In the genomic region with DNA sequence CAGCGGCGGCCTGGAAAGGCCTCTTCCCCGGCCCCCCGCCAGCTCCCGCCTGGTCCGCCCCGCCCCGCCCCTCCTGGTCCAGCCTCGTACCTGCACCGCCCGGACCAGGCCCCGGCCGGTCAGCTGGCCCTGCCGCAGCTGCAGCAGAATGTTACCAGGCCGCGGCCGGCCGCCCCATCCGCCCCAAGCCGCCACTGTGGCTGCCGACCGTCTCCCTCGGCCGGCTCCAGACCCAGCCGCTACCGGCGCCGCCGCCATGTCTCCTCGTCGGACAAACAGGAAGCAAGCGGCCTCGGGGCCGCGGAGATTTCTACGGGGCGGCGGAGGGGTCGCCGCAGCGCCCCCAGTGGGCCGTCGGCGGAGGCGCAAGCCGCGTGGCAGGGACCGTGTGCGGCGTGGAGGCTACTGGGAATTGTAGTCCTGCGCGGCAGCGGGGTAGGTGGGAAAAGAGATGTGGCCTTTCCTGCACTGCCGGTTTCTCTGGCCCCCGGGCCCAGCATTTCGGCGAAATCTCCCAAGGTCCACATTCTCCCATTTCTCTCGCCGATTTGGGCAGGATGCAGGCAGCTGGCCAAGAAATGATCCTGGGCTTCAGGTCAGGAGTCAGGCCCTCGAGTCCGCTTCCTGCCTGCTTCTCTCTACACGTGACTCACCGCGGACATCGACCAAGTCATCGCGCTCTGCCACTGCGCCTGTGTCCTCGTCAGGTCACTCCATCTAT, we compare ENCODE assay signal across 1 cellular context.
TF ChIP-seq lines count a peak whose summit lies in the region.

A gene with protein sequence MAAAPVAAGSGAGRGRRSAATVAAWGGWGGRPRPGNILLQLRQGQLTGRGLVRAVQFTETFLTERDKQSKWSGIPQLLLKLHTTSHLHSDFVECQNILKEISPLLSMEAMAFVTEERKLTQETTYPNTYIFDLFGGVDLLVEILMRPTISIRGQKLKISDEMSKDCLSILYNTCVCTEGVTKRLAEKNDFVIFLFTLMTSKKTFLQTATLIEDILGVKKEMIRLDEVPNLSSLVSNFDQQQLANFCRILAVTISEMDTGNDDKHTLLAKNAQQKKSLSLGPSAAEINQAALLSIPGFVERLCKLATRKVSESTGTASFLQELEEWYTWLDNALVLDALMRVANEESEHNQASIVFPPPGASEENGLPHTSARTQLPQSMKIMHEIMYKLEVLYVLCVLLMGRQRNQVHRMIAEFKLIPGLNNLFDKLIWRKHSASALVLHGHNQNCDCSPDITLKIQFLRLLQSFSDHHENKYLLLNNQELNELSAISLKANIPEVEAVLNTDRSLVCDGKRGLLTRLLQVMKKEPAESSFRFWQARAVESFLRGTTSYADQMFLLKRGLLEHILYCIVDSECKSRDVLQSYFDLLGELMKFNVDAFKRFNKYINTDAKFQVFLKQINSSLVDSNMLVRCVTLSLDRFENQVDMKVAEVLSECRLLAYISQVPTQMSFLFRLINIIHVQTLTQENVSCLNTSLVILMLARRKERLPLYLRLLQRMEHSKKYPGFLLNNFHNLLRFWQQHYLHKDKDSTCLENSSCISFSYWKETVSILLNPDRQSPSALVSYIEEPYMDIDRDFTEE (minus strand): TSS at position 284 of the 721 bp plus-strand sequence. CDS start 26 bp downstream, at position 258.

TF ChIP-seq in GM12878, 131 proteins besides CTCF, POLR2A, EP300 and RAD21 (continued from another document and continues in another):
- TF ChIP-seq GATAD2B (conservative IDR thresholded peaks at IDR 0.05; ENCODE audit: low read depth) (peak; percentile 52; the same call in 1 of the 2 replicates), ZSCAN29 (IDR thresholded peaks at IDR 0.05) (no peak), CHD2 (IDR thresholded peaks at IDR 0.05; ENCODE audit: borderline replicate concordance, low read depth, low read length) (no peak), JUND (IDR thresholded peaks at IDR 0.05; ENCODE audit: low read depth, low read length) (no peak), KAT2A (conservative IDR thresholded peaks at IDR 0.05; ENCODE audit: control insufficient read depth, low read depth, low read length) (no peak), YBX1 (IDR thresholded peaks at IDR 0.05) (no peak), NRF1 (conservative IDR thresholded peaks at IDR 0.05; ENCODE audit: low read depth, low read length) (no peak), TBL1XR1 (IDR thresholded peaks at IDR 0.05; ENCODE audit: low read depth, low read length) (no peak), SUPT20H (IDR thresholded peaks at IDR 0.05; ENCODE audit: borderline replicate concordance, control insufficient read depth, low read depth, low read length) (no peak), FOXM1 (IDR thresholded peaks at IDR 0.05; ENCODE audit: low read depth, low read length) (no peak), MXI1 (IDR thresholded peaks at IDR 0.05; ENCODE audit: low read depth, low read length) (peak; percentile 78), ZNF207 (IDR thresholded peaks at IDR 0.05; ENCODE audit: borderline replicate concordance) (0 out of 2 replicates have a peak, but pooled peaks have one; percentile 75), CREM (IDR thresholded peaks at IDR 0.05; ENCODE audit: low read depth) (peak; percentile 91), CREB1 (IDR thresholded peaks at IDR 0.05; ENCODE audit: low read depth) (peak; percentile 93), HDAC2 (IDR thresholded peaks at IDR 0.05) (no peak), TCF3 (IDR thresholded peaks at IDR 0.05; ENCODE audit: borderline replicate concordance, insufficient read depth, low read depth, low read length) (no peak), PAX8 (IDR thresholded peaks at IDR 0.05) (no peak), NFXL1 (IDR thresholded peaks at IDR 0.05; ENCODE audit: borderline replicate concordance) (no peak), CBFB (IDR thresholded peaks at IDR 0.05; ENCODE audit: low read depth) (no peak), CEBPB (IDR thresholded peaks at IDR 0.05; ENCODE audit: borderline replicate concordance in 1 of 2, low read depth in 2 of 2, low read length in 2 of 2) (no peak), NR2F1 (conservative IDR thresholded peaks at IDR 0.05) (peak; percentile 66), ZNF622 (IDR thresholded peaks at IDR 0.05) (no peak), EZH2 (IDR thresholded peaks at IDR 0.05; ENCODE audit: borderline replicate concordance, control insufficient read depth, low read depth, low read length) (no peak), BRCA1 (IDR thresholded peaks at IDR 0.05; ENCODE audit: low read depth, low read length) (no peak), SUZ12 (IDR thresholded peaks at IDR 0.05; ENCODE audit: unreplicated experiment) (no peak), FOXK2 (IDR thresholded peaks at IDR 0.05) (no peak), CBX3 (IDR thresholded peaks at IDR 0.05; ENCODE audit: borderline replicate concordance, low read depth) (no peak), IKZF2 (IDR thresholded peaks at IDR 0.05) (peak in 1 of 2 experiments; percentile 41; a peak in 1 of 4 replicates), SPI1 (IDR thresholded peaks at IDR 0.05; ENCODE audit: borderline replicate concordance, insufficient read depth, low read depth, low read length) (no peak), JUNB (IDR thresholded peaks at IDR 0.05) (no peak), CHD4 (IDR thresholded peaks at IDR 0.05) (no peak), MEF2A (IDR thresholded peaks at IDR 0.05; ENCODE audit: insufficient read depth, low read depth, low read length) (peak; percentile 37; the same call in 1 of the 2 replicates), PML (IDR thresholded peaks at IDR 0.05; ENCODE audit: low read length) (no peak; the same call in 1 of the 2 replicates), ZNF24 (IDR thresholded peaks at IDR 0.05) (no peak), SIX5 (IDR thresholded peaks at IDR 0.05; ENCODE audit: low read depth, low read length, severe bottlenecking) (peak; percentile 87), TAF1 (IDR thresholded peaks at IDR 0.05; ENCODE audit: borderline replicate concordance, low read depth, low read length) (peak; percentile 90), MYB (IDR thresholded peaks at IDR 0.05; ENCODE audit: borderline replicate concordance, low read depth, low read length) (no peak), SREBF1 (IDR thresholded peaks at IDR 0.05; ENCODE audit: low read length) (peak; percentile 70), ZNF384 (IDR thresholded peaks at IDR 0.05; ENCODE audit: borderline replicate concordance, low read depth, low read length) (no peak), RCOR1 (conservative IDR thresholded peaks at IDR 0.05; ENCODE audit: low read depth, low read length) (peak; percentile 72; the same call in 1 of the 2 replicates), CHD1 (IDR thresholded peaks at IDR 0.05; ENCODE audit: low read depth, low read length) (no peak)
- TF ChIP-seq, protein P1, sequence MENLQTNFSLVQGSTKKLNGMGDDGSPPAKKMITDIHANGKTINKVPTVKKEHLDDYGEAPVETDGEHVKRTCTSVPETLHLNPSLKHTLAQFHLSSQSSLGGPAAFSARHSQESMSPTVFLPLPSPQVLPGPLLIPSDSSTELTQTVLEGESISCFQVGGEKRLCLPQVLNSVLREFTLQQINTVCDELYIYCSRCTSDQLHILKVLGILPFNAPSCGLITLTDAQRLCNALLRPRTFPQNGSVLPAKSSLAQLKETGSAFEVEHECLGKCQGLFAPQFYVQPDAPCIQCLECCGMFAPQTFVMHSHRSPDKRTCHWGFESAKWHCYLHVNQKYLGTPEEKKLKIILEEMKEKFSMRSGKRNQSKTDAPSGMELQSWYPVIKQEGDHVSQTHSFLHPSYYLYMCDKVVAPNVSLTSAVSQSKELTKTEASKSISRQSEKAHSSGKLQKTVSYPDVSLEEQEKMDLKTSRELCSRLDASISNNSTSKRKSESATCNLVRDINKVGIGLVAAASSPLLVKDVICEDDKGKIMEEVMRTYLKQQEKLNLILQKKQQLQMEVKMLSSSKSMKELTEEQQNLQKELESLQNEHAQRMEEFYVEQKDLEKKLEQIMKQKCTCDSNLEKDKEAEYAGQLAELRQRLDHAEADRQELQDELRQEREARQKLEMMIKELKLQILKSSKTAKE (IDR thresholded peaks at IDR 0.05; ENCODE audit: low read depth, poor library complexity, severe bottlenecking), result no peak
- TF ChIP-seq, protein P2, sequence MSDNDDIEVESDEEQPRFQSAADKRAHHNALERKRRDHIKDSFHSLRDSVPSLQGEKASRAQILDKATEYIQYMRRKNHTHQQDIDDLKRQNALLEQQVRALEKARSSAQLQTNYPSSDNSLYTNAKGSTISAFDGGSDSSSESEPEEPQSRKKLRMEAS (IDR thresholded peaks at IDR 0.05; ENCODE audit: low read depth, low read length), result peak; percentile 95
- TF ChIP-seq, protein P3, sequence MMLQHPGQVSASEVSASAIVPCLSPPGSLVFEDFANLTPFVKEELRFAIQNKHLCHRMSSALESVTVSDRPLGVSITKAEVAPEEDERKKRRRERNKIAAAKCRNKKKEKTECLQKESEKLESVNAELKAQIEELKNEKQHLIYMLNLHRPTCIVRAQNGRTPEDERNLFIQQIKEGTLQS (IDR thresholded peaks at IDR 0.05; ENCODE audit: borderline replicate concordance, extremely low read depth, low read depth, low read length), result no peak
- TF ChIP-seq, protein P4, sequence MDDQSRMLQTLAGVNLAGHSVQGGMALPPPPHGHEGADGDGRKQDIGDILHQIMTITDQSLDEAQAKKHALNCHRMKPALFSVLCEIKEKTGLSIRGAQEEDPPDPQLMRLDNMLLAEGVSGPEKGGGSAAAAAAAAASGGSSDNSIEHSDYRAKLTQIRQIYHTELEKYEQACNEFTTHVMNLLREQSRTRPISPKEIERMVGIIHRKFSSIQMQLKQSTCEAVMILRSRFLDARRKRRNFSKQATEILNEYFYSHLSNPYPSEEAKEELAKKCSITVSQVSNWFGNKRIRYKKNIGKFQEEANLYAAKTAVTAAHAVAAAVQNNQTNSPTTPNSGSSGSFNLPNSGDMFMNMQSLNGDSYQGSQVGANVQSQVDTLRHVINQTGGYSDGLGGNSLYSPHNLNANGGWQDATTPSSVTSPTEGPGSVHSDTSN (IDR thresholded peaks at IDR 0.05; ENCODE audit: insufficient replicate concordance, low read depth, low read length), result no peak
- TF ChIP-seq, protein P5, sequence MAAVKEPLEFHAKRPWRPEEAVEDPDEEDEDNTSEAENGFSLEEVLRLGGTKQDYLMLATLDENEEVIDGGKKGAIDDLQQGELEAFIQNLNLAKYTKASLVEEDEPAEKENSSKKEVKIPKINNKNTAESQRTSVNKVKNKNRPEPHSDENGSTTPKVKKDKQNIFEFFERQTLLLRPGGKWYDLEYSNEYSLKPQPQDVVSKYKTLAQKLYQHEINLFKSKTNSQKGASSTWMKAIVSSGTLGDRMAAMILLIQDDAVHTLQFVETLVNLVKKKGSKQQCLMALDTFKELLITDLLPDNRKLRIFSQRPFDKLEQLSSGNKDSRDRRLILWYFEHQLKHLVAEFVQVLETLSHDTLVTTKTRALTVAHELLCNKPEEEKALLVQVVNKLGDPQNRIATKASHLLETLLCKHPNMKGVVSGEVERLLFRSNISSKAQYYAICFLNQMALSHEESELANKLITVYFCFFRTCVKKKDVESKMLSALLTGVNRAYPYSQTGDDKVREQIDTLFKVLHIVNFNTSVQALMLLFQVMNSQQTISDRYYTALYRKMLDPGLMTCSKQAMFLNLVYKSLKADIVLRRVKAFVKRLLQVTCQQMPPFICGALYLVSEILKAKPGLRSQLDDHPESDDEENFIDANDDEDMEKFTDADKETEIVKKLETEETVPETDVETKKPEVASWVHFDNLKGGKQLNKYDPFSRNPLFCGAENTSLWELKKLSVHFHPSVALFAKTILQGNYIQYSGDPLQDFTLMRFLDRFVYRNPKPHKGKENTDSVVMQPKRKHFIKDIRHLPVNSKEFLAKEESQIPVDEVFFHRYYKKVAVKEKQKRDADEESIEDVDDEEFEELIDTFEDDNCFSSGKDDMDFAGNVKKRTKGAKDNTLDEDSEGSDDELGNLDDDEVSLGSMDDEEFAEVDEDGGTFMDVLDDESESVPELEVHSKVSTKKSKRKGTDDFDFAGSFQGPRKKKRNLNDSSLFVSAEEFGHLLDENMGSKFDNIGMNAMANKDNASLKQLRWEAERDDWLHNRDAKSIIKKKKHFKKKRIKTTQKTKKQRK (IDR thresholded peaks at IDR 0.05; ENCODE audit: low read depth, low read length), result no peak
- TF ChIP-seq, protein P6, sequence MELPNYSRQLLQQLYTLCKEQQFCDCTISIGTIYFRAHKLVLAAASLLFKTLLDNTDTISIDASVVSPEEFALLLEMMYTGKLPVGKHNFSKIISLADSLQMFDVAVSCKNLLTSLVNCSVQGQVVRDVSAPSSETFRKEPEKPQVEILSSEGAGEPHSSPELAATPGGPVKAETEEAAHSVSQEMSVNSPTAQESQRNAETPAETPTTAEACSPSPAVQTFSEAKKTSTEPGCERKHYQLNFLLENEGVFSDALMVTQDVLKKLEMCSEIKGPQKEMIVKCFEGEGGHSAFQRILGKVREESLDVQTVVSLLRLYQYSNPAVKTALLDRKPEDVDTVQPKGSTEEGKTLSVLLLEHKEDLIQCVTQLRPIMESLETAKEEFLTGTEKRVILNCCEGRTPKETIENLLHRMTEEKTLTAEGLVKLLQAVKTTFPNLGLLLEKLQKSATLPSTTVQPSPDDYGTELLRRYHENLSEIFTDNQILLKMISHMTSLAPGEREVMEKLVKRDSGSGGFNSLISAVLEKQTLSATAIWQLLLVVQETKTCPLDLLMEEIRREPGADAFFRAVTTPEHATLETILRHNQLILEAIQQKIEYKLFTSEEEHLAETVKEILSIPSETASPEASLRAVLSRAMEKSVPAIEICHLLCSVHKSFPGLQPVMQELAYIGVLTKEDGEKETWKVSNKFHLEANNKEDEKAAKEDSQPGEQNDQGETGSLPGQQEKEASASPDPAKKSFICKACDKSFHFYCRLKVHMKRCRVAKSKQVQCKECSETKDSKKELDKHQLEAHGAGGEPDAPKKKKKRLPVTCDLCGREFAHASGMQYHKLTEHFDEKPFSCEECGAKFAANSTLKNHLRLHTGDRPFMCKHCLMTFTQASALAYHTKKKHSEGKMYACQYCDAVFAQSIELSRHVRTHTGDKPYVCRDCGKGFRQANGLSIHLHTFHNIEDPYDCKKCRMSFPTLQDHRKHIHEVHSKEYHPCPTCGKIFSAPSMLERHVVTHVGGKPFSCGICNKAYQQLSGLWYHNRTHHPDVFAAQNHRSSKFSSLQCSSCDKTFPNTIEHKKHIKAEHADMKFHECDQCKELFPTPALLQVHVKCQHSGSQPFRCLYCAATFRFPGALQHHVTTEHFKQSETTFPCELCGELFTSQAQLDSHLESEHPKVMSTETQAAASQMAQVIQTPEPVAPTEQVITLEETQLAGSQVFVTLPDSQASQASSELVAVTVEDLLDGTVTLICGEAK (IDR thresholded peaks at IDR 0.05; ENCODE audit: borderline replicate concordance), result peak; percentile 53
